Comparison of ENCODE assay signal across 29 cellular contexts in genomic region chr19:48520134-48520533, GRCh38. TPM values are rescaled to one million over a fixed set of nuclear protein-coding genes. Genes with fewer than 3 reads are reported as not detected.
"Had no signal": no experiment of that assay in that cellular context is flagged by ENCODE, and none has a peak within 500 bp of the region (broad histone marks: within the 10 kb centered on the region; RNA-seq: fewer than 3 reads in every experiment).

No MANE protein-coding gene starts in this region.

- H3K27ac ChIP-seq: stomach, suprapubic skin, testis, thoracic aorta, thyroid gland, tibial artery, tibial nerve, transverse colon, upper lobe of left lung, upper lobe of right lung, uterus, vagina had no signal

- ATAC-seq: stimulated activated effector memory CD8-positive, alpha-beta T cell treated with anti-CD3 and anti-CD28 coated beads, Interleukin-12 subunit alpha, Interleukin-12 subunit beta, amount 100 ng/mL, for 72 hours; stimulated activated memory B cell treated with anti-CD40 and anti-IgM and Interleukin-4, amounts not matched to agents 10 μg/mL and 1 μg/mL and 100 μg/mL, for 72 hours; stimulated activated naive B cell treated with anti-CD40 and anti-IgM and Interleukin-4, amounts not matched to agents 10 μg/mL and 1 μg/mL and 100 μg/mL, for 72 hours; stimulated activated naive CD8-positive, alpha-beta T cell treated with anti-CD3 and anti-CD28 coated beads, Interleukin-15, amount 100 ng/mL, for 72 hours; stimulated activated naive CD8-positive, alpha-beta T cell treated with anti-CD3 and anti-CD28 coated beads, Interleukin-15, Interleukin-2, amounts not matched to agents 100 U/mL and 50 U/mL, for 24 hours; upper lobe of right lung had no signal

- DNase-seq: stimulated activated CD4-positive, alpha-beta T cell treated with anti-CD3 and anti-CD28 coated beads, Interleukin-2, amount 100 ng/mL, for 48 hours; stimulated activated CD4-positive, alpha-beta T cell treated with anti-CD3 and anti-CD28 coated beads, Interleukin-4, amount 100 ng/mL, for 1 hour; stimulated activated CD4-positive, alpha-beta T cell treated with anti-CD3 and anti-CD28 coated beads, Interleukin-4, amount 100 ng/mL, for 24 hours; stimulated activated CD4-positive, alpha-beta T cell treated with anti-CD3 and anti-CD28 coated beads, Interleukin-4, amount 100 ng/mL, for 4 hours; stimulated activated CD8-positive, alpha-beta memory T cell treated with anti-CD3 and anti-CD28 coated beads, Interleukin-4, amount 100 ng/mL, for 48 hours; stimulated activated naive B cell treated with anti-CD40 and anti-IgM and Interleukin-4, amounts not matched to agents 10 μg/mL and 1 μg/mL and 100 μg/mL, for 72 hours; stimulated activated naive CD4-positive, alpha-beta T cell; stimulated activated naive CD4-positive, alpha-beta T cell treated with Interleukin-2 at 50 U/mL for 16 hours; stimulated activated naive CD8-positive, alpha-beta T cell treated with anti-CD3 and anti-CD28 coated beads, Interleukin-15, amount 100 ng/mL, for 72 hours; stimulated activated naive CD8-positive, alpha-beta T cell treated with anti-CD3 and anti-CD28 coated beads, Interleukin-15, Interleukin-2, amounts not matched to agents 100 U/mL and 50 U/mL, for 24 hours; stomach; substantia nigra; testis; thyroid gland; tibial artery; transverse colon; upper lobe of left lung; upper lobe of right lung; uterus had no signal

- H3K4me3 Mint-ChIP-seq: stimulated activated effector memory CD8-positive, alpha-beta T cell treated with anti-CD3 and anti-CD28 coated beads, Interleukin-12 subunit alpha, Interleukin-12 subunit beta, amount 100 ng/mL, for 72 hours; stimulated activated memory B cell treated with anti-CD40 and anti-IgM and Interleukin-4, amounts not matched to agents 10 μg/mL and 1 μg/mL and 100 μg/mL, for 72 hours; stimulated activated naive B cell treated with anti-CD40 and anti-IgM and Interleukin-4, amounts not matched to agents 10 μg/mL and 1 μg/mL and 100 μg/mL, for 72 hours; stimulated activated naive CD8-positive, alpha-beta T cell treated with anti-CD3 and anti-CD28 coated beads, Interleukin-15, amount 100 ng/mL, for 72 hours; stimulated activated naive CD8-positive, alpha-beta T cell treated with anti-CD3 and anti-CD28 coated beads, Interleukin-15, Interleukin-2, amounts not matched to agents 100 ng/mL and 50 ng/mL, for 24 hours; type B pancreatic cell had no signal

- H3K27me3 ChIP-seq: stomach, suprapubic skin, testis, thyroid gland, upper lobe of left lung, upper lobe of right lung, uterus, vagina had no signal

- H3K4me3 ChIP-seq: stomach, suprapubic skin, testis, thoracic aorta, thyroid gland, tibial artery, tibial nerve, transverse colon, upper lobe of left lung, upper lobe of right lung, uterus, vagina had no signal

- H3K36me3 Mint-ChIP-seq: stimulated activated effector memory CD8-positive, alpha-beta T cell treated with anti-CD3 and anti-CD28 coated beads, Interleukin-12 subunit alpha, Interleukin-12 subunit beta, amount 100 ng/mL, for 72 hours; stimulated activated memory B cell treated with anti-CD40 and anti-IgM and Interleukin-4, amounts not matched to agents 10 μg/mL and 1 μg/mL and 100 μg/mL, for 72 hours; stimulated activated naive B cell treated with anti-CD40 and anti-IgM and Interleukin-4, amounts not matched to agents 10 μg/mL and 1 μg/mL and 100 μg/mL, for 72 hours; type B pancreatic cell had no signal

- H3K27ac Mint-ChIP-seq: stimulated activated effector memory CD8-positive, alpha-beta T cell treated with anti-CD3 and anti-CD28 coated beads, Interleukin-12 subunit alpha, Interleukin-12 subunit beta, amount 100 ng/mL, for 72 hours; stimulated activated memory B cell treated with anti-CD40 and anti-IgM and Interleukin-4, amounts not matched to agents 10 μg/mL and 1 μg/mL and 100 μg/mL, for 72 hours; stimulated activated naive B cell treated with anti-CD40 and anti-IgM and Interleukin-4, amounts not matched to agents 10 μg/mL and 1 μg/mL and 100 μg/mL, for 72 hours; stimulated activated naive CD8-positive, alpha-beta T cell treated with anti-CD3 and anti-CD28 coated beads, Interleukin-15, Interleukin-2, amounts not matched to agents 100 ng/mL and 50 ng/mL, for 24 hours; type B pancreatic cell had no signal

- H3K27me3 Mint-ChIP-seq: stimulated activated naive CD8-positive, alpha-beta T cell treated with anti-CD3 and anti-CD28 coated beads, Interleukin-15, amount 100 ng/mL, for 72 hours; stimulated activated naive CD8-positive, alpha-beta T cell treated with anti-CD3 and anti-CD28 coated beads, Interleukin-15, Interleukin-2, amounts not matched to agents 100 ng/mL and 50 ng/mL, for 24 hours; type B pancreatic cell had no signal

- H3K4me1 ChIP-seq: stomach, suprapubic skin, testis, thyroid gland, tibial artery, tibial nerve, transverse colon, upper lobe of left lung, upper lobe of right lung, uterus, vagina had no signal

- H3K9me3 ChIP-seq: testis, thyroid gland, upper lobe of right lung, vagina had no signal

- H3K4me1 Mint-ChIP-seq: stimulated activated effector memory CD8-positive, alpha-beta T cell treated with anti-CD3 and anti-CD28 coated beads, Interleukin-12 subunit alpha, Interleukin-12 subunit beta, amount 100 ng/mL, for 72 hours; stimulated activated memory B cell treated with anti-CD40 and anti-IgM and Interleukin-4, amounts not matched to agents 10 μg/mL and 1 μg/mL and 100 μg/mL, for 72 hours; stimulated activated naive B cell treated with anti-CD40 and anti-IgM and Interleukin-4, amounts not matched to agents 10 μg/mL and 1 μg/mL and 100 μg/mL, for 72 hours; stimulated activated naive CD8-positive, alpha-beta T cell treated with anti-CD3 and anti-CD28 coated beads, Interleukin-15, amount 100 ng/mL, for 72 hours had no signal

- H3K9me3 Mint-ChIP-seq: stimulated activated effector memory CD8-positive, alpha-beta T cell treated with anti-CD3 and anti-CD28 coated beads, Interleukin-12 subunit alpha, Interleukin-12 subunit beta, amount 100 ng/mL, for 72 hours had no signal

- H3K36me3 ChIP-seq: stomach, suprapubic skin, thoracic aorta, thyroid gland, tibial artery, tibial nerve, transverse colon, upper lobe of left lung, upper lobe of right lung, uterus, vagina had no signal

RNA-seq across cellular contexts. Expression of gene LMTK3, which starts 8.5 kb away (rescaled TPM):
- total RNA-seq: subcutaneous adipose tissue had no signal

RNA-seq across cellular contexts. Expression of gene SULT2B1, which starts 31.8 kb away (rescaled TPM):
- total RNA-seq: subcutaneous adipose tissue, temporal lobe, thoracic aorta, tibial nerve had no signal
